Comparison of ENCODE assay signal across 25 cellular contexts in the genomic region with DNA sequence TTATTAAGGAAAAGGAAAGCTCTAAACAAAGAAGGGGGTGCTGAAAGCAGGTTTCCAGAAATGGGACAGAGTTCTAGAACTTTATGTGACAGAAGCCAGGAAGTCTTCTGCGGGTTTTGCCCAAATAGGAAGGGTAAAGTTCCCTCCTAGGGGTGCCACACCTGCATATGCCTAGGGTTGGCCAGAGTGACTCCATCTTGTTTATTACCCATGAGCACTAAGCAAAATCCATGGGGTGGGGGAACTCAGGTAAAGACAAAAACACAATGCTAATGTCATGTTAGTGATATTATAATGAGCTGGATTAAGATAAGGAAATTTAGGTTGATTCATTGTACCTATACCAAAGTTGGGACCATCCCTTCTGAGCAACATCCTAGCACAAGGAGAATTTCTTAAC.
"Had no signal": no experiment of that assay in that cellular context is flagged by ENCODE, and none has a peak within 500 bp of the region (broad histone marks: within the 10 kb centered on the region; RNA-seq: fewer than 3 reads in every experiment).

No MANE protein-coding gene starts in this region.

- H3K4me2 ChIP-seq: neural progenitor cell had no signal

- FAIRE-seq: small intestine had no signal

- H3K79me2 ChIP-seq: parathyroid adenoma had no signal

- H3K4me1 ChIP-seq: parathyroid adenoma, psoas muscle, right lobe of liver, sigmoid colon, stomach, thyroid gland, tibial nerve, upper lobe of left lung, uterus had no signal

- H3K36me3 ChIP-seq: neural progenitor cell, ovary, right lobe of liver, sigmoid colon, stomach, thoracic aorta, thyroid gland, tibial nerve, upper lobe of left lung, uterus had no signal

- H2AFZ ChIP-seq: neural progenitor cell, parathyroid adenoma had no signal

- DNase-seq: natural killer cell; occipital lobe; ovary; posterior cingulate gyrus; psoas muscle; right cardiac atrium; right lobe of liver; sigmoid colon; small intestine; stimulated activated CD4-positive, alpha-beta T cell treated with anti-CD3 and anti-CD28 coated beads, Interleukin-15, amount 100 ng/mL, for 24 hours; stimulated activated CD4-positive, alpha-beta T cell treated with anti-CD3 and anti-CD28 coated beads, Interleukin-2, amount 100 ng/mL, for 24 hours; stimulated activated CD4-positive, alpha-beta T cell treated with anti-CD3 and anti-CD28 coated beads, Interleukin-2, amount 100 ng/mL, for 48 hours; stimulated activated CD4-positive, alpha-beta T cell treated with anti-CD3 and anti-CD28 coated beads, Interleukin-4, amount 100 ng/mL, for 24 hours; stimulated activated naive B cell treated with anti-CD40 and anti-IgM and Interleukin-4, amounts not matched to agents 10 μg/mL and 1 μg/mL and 100 μg/mL, for 72 hours; stimulated activated naive CD4-positive, alpha-beta T cell treated with Interleukin-2 at 50 U/mL for 16 hours; stomach; thyroid gland; trophoblast cell; upper lobe of left lung; uterus had no signal

- H3K4me3 ChIP-seq: neural progenitor cell, ovary, psoas muscle, right lobe of liver, sigmoid colon, stomach, thoracic aorta, thyroid gland, tibial nerve, upper lobe of left lung, uterus had no signal

- ATAC-seq: natural killer cell; psoas muscle; right cardiac atrium; right lobe of liver; stimulated activated effector memory CD8-positive, alpha-beta T cell treated with anti-CD3 and anti-CD28 coated beads, Interleukin-12 subunit alpha, Interleukin-12 subunit beta, amount 100 ng/mL, for 72 hours; stimulated activated naive B cell treated with anti-CD40 and anti-IgM and Interleukin-4, amounts not matched to agents 10 μg/mL and 1 μg/mL and 100 μg/mL, for 72 hours had no signal

- H3K9ac ChIP-seq: neural progenitor cell, parathyroid adenoma had no signal

- H3K27me3 ChIP-seq: neural progenitor cell, ovary, right lobe of liver, sigmoid colon, stomach, thyroid gland, tibial nerve, upper lobe of left lung, uterus had no signal

- H3K27ac ChIP-seq: neural progenitor cell, ovary, parathyroid adenoma, psoas muscle, right lobe of liver, sigmoid colon, stomach, thoracic aorta, thyroid gland, tibial nerve, upper lobe of left lung, uterus had no signal

- H3K9me3 ChIP-seq: right lobe of liver, sigmoid colon, thoracic aorta, thyroid gland, tibial nerve, upper lobe of left lung, uterus had no signal
